12 cellular contexts compared by ENCODE assay signal in the genomic region with DNA sequence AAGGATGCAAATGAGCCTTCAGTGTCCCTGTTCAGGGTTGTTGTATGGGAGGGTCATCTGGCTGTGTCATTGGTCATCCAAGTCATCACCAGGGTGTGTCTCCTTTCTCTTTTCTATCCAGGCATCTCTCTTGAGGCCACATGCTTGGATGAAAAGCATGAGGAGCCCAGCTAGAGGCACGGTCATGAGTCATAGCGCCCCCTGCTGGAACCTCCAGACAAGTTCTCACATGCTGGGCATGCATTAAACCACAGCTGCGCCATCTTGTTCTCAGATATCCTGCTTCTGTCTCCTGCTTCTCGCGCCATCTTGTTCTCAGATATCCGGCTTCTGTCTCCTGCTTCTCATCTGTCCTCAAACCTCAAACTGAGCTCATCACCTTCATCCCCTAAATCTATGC. TPM values are rescaled to one million over a fixed set of nuclear protein-coding genes. Genes with fewer than 3 reads are reported as not detected.
DNase-seq lines count a peak whose midpoint lies in the region; ATAC-seq and TF ChIP-seq lines count a peak whose summit lies in the region.
"Not testable (repeated sequence)": the region's sequence is repeated elsewhere in the genome, so short reads cannot be mapped to it uniquely, and the experiment has no call there.
"Had no signal": no experiment of that assay in that cellular context is flagged by ENCODE, and none has a peak within 500 bp of the region (broad histone marks: within the 10 kb centered on the region; RNA-seq: fewer than 3 reads in every experiment).

No MANE protein-coding gene starts in this region.

- not testable (repeated sequence) for H2AFZ ChIP-seq in HCT116 (ENCODE audit: low read depth, low read length, poor library complexity, severe bottlenecking)

- H3K36me3 Mint-ChIP-seq in activated T-helper 17 cell treated with anti-CD3 and anti-CD28 coated beads, Interleukin-2, amount 50 U/mL, for 72 hours (ENCODE audit: low read depth), result not testable (repeated sequence)

- not testable (repeated sequence) for H3K79me2 ChIP-seq in HCT116 (ENCODE audit: insufficient read depth, low read length)

- POLR2A ChIA-PET in HCT116 (lab: Charles Lee), result not testable (repeated sequence)

- H3K9ac ChIP-seq in HCT116 (ENCODE audit: low read length), result not testable (repeated sequence)

- not testable (repeated sequence) for H3K9me3 Mint-ChIP-seq in activated T-helper 17 cell treated with anti-CD3 and anti-CD28 coated beads, Interleukin-2, amount 50 U/mL, for 72 hours

- not testable (repeated sequence) for TF ChIP-seq RAD21 in HCT116 (IDR thresholded peaks at IDR 0.05; ENCODE audit: low read depth)

- TF ChIP-seq CTCF in HCT116 (IDR thresholded peaks at IDR 0.05 in 2 of 3, conservative IDR thresholded peaks at IDR 0.05 in 1 of 3; ENCODE audit: borderline replicate concordance in 1 of 3, insufficient read depth in 1 of 3, low read depth in 2 of 3, low read length in 2 of 3); foreskin keratinocyte (conservative IDR thresholded peaks at IDR 0.05); lower lobe of right lung (IDR thresholded peaks at IDR 0.05): not testable (repeated sequence)

- H3K4me1 ChIP-seq in HCT116 (ENCODE audit: control insufficient read depth in 1 of 2, insufficient read depth in 2 of 2, low read length in 2 of 2); foreskin keratinocyte; lower lobe of right lung: not testable (repeated sequence)

- H4K20me1 ChIP-seq in HCT116 (ENCODE audit: insufficient read depth), result not testable (repeated sequence)

- peak; percentile 36 for ATAC-seq in GM18498 (IDR thresholded peaks at IDR 0.05; ENCODE audit: unreplicated experiment)
- ATAC-seq in GM19043 (IDR thresholded peaks at IDR 0.05; ENCODE audit: low read depth, unreplicated experiment), result peak; percentile 42
- peak; percentile 39; the same call in 1 of the 2 replicates for ATAC-seq in HCT116
- ATAC-seq in HG03432 (IDR thresholded peaks at IDR 0.05; ENCODE audit: unreplicated experiment), result peak; percentile 32
- peak; percentile 35 for ATAC-seq in activated T-helper 17 cell treated with anti-CD3 and anti-CD28 coated beads, Interleukin-2, amount 50 U/mL, for 72 hours (replicated peaks)
- peak; percentile 55 for ATAC-seq in foreskin keratinocyte
- ATAC-seq in lower lobe of right lung, result peak; percentile 26 to 33

- not testable (repeated sequence) for DNase-seq in HCT116 (ENCODE audit: low read depth, low spot score); foreskin keratinocyte; lower lobe of right lung

- H3K4me3 ChIP-seq in HCT116 (replicated peaks in 1 of 2; ENCODE audit: low read depth in 1 of 2, low read length in 2 of 2); lower lobe of right lung: not testable (repeated sequence)

- H3K9me2 ChIP-seq in HCT116 (ENCODE audit: insufficient read depth), result not testable (repeated sequence)

- H3K4me3 Mint-ChIP-seq in activated T-helper 17 cell treated with anti-CD3 and anti-CD28 coated beads, Interleukin-2, amount 50 U/mL, for 72 hours, result not testable (repeated sequence)

- not testable (repeated sequence) for H3K9me3 ChIP-seq in HCT116 (ENCODE audit: control insufficient read depth in 1 of 2, insufficient read depth in 1 of 2, low read depth in 1 of 2, low read length in 2 of 2); lower lobe of right lung

- BruUV-seq in HCT116 (replicated peaks; lab: Mats Ljungman, UMichigan), result not testable (repeated sequence)

- not testable (repeated sequence) for H3K27ac ChIP-seq in HCT116 (ENCODE audit: low read depth, low read length); foreskin keratinocyte; lower lobe of right lung

- intact Hi-C loops in HCT116 (cut with micrococcal nuclease); lower lobe of right lung (cut with DNase I): not testable (repeated sequence)

- not testable (repeated sequence) for H3K4me1 Mint-ChIP-seq in activated T-helper 17 cell treated with anti-CD3 and anti-CD28 coated beads, Interleukin-2, amount 50 U/mL, for 72 hours

- not testable (repeated sequence) for TF ChIP-seq POLR2A in HCT116 (IDR thresholded peaks at IDR 0.05; ENCODE audit: borderline replicate concordance, extremely low read depth, insufficient read depth, insufficient read length)

- not testable (repeated sequence) for H3K27me3 Mint-ChIP-seq in activated T-helper 17 cell treated with anti-CD3 and anti-CD28 coated beads, Interleukin-2, amount 50 U/mL, for 72 hours

- CTCF ChIA-PET in HCT116 (lab: Charles Lee), result not testable (repeated sequence)

- H3K36me3 ChIP-seq in HCT116 (ENCODE audit: control insufficient read depth in 1 of 2, insufficient read depth in 2 of 2, low read length in 2 of 2); lower lobe of right lung: not testable (repeated sequence)

- H3K4me2 ChIP-seq in HCT116 (ENCODE audit: low read length), result not testable (repeated sequence)

- not testable (repeated sequence) for H3K27ac Mint-ChIP-seq in activated T-helper 17 cell treated with anti-CD3 and anti-CD28 coated beads, Interleukin-2, amount 50 U/mL, for 72 hours

- not testable (repeated sequence) for H3K27me3 ChIP-seq in HCT116 (ENCODE audit: insufficient read depth, low read length); foreskin keratinocyte; lower lobe of right lung (ENCODE audit: low read depth)

- RAD21 ChIA-PET in HCT116 (lab: Charles Lee; ENCODE audit: low non-redundant PET in 1 of 2, low total read pairs in 2 of 2, uncharacterized antibody in 2 of 2, unreplicated experiment in 2 of 2), result not testable (repeated sequence)

RNA-seq across cellular contexts. Expression of gene ARHGEF5, which starts 14.1 kb away (rescaled TPM):
- total RNA-seq in HCT116 (2021; ENCODE audit: unreplicated experiment) (44.2 TPM), foreskin keratinocyte (34.8 and 43.8 TPM in 2 replicates), lower lobe of right lung (39.5 TPM)
- polyA plus RNA-seq in HCT116 (2012), result 34.1 and 35.2 TPM in 2 replicates
- total RNA-seq in activated T-helper 17 cell treated with anti-CD3 and anti-CD28 coated beads, Interleukin-2, amount 50 U/mL, for 72 hours, result 10 to 100 TPM in 1 of 2 donors, 1 to 10 TPM in 1; 8.2 to 17.6 TPM
- 25.4 and 27.9 TPM in 2 replicates for polyA plus RNA-seq in foreskin keratinocyte
- total RNA-seq: HFFc6 had no signal

RNA-seq across cellular contexts. Expression of gene NOBOX, which starts 34.2 kb away (rescaled TPM):
- total RNA-seq in HCT116 (2021; ENCODE audit: unreplicated experiment) (not detected), foreskin keratinocyte (not detected in 2 replicates), lower lobe of right lung (not detected)
- not detected in 2 replicates for polyA plus RNA-seq in HCT116 (2012)
- total RNA-seq in activated T-helper 17 cell treated with anti-CD3 and anti-CD28 coated beads, Interleukin-2, amount 50 U/mL, for 72 hours, result not detected
- not detected in 2 replicates for polyA plus RNA-seq in foreskin keratinocyte
- total RNA-seq: Caco-2; CD8-positive, alpha-beta memory T cell; H1; HepG2; HFFc6 had no signal
- polyA plus RNA-seq: CD8-positive, alpha-beta memory T cell; H1; HepG2 had no signal

RNA-seq across cellular contexts. Expression of gene OR2A1, which starts 57.0 kb away (rescaled TPM):
- not detected for total RNA-seq in HCT116 (2021; ENCODE audit: unreplicated experiment)
- polyA plus RNA-seq in HCT116 (2012), result 0.13 and 0.14 TPM in 2 replicates
- total RNA-seq in activated T-helper 17 cell treated with anti-CD3 and anti-CD28 coated beads, Interleukin-2, amount 50 U/mL, for 72 hours, result under 1 TPM in 1 of 2 donors, not detected in 1; 0.05 TPM
- not detected in 2 replicates for total RNA-seq in foreskin keratinocyte
- polyA plus RNA-seq in foreskin keratinocyte, result not detected in 2 replicates
- total RNA-seq in lower lobe of right lung, result 0.15 TPM
- total RNA-seq: Caco-2; CD8-positive, alpha-beta memory T cell; H1; HepG2; HFFc6 had no signal
- polyA plus RNA-seq: CD8-positive, alpha-beta memory T cell; HepG2 had no signal
